In the genomic region with DNA sequence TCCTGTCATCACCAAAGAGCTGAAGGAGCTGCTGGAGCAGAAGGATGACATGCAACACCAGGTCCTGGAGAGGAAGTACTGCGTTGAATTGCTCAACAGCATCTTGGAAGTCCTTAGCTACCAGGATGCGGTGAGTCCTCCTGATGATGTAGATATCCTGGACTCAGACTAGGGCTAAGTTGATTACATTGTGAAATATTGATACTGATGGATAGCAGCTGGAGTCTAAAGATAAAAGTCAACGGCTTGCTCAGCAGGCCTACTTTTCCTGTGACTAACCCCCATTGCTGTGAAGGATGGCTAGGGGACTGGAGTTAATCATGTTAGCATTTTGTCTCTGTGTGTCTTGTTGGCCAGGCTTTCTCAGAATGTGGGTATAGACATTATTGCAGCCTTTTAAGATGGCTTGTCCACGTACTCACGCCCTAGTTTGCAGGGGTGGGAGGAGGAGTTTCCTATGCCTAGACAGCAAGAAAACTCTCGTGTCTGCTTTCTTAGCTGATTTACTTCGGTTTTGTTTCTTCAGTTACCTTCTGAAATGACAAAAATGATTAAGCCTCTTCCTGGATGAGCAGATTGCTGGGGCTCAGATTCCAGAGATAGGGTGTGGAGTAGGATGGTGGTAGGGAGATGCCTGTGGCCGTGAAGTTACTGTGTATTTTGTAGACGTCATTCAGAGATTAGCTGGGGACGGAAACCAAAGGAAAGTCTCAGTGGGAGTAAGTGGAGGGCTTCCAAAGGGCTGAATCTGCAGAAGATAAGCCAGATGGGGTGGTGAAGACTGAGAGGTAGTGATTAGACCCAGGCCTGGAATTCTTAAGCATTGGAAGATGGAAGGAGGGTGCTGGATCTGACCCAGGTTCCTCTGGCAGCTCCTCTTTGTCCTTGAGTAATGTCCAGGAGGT, we compare ENCODE assay signal across 10 cellular contexts.
DNase-seq lines count a peak whose midpoint lies in the region; FAIRE-seq and TF ChIP-seq lines count a peak whose summit lies in the region.
"Had no signal": no experiment of that assay in that cellular context is flagged by ENCODE, and none has a peak within 500 bp of the region (broad histone marks: within the 10 kb centered on the region; RNA-seq: fewer than 3 reads in every experiment).

No MANE protein-coding gene starts in this region.

- no peaks in the 10 kb centered on the region for H3K27me3 Mint-ChIP-seq in activated CD4-positive, alpha-beta T cell treated with anti-CD3 and anti-CD28 coated beads, Interleukin-2, amount 10 ng/mL, durations not matched to agents 7 days and 5 days

- H3K27ac Mint-ChIP-seq in activated CD4-positive, alpha-beta T cell treated with anti-CD3 and anti-CD28 coated beads, Interleukin-2, amount 10 ng/mL, durations not matched to agents 7 days and 5 days = no peak overlapping the region

- H3K4me3 ChIP-seq in BJ (ENCODE audit: low read depth, low read length) = 0 out of 2 replicates have a peak overlapping the region, but pooled peaks have one; percentile 4
- H3K4me3 ChIP-seq in bronchial epithelial cell (ENCODE audit: low read depth, low read length) = no peak overlapping the region

- no peak for FAIRE-seq in bronchial epithelial cell (lab: Jason Lieb, UNC)
- FAIRE-seq: keratinocyte had no signal

- no peaks in the 10 kb centered on the region for H3K9me3 Mint-ChIP-seq in activated CD4-positive, alpha-beta T cell treated with anti-CD3 and anti-CD28 coated beads, Interleukin-2, amount 10 ng/mL, durations not matched to agents 7 days and 5 days

- H3K4me3 Mint-ChIP-seq in activated CD4-positive, alpha-beta T cell treated with anti-CD3 and anti-CD28 coated beads, Interleukin-2, amount 10 ng/mL, durations not matched to agents 7 days and 5 days = no peak overlapping the region

- H3K36me3 ChIP-seq in BJ (ENCODE audit: control insufficient read depth, insufficient read depth, low read length) (no peaks in the 10 kb centered on the region), bronchial epithelial cell (ENCODE audit: control insufficient read depth, insufficient read depth, low read length) (no peaks in the 10 kb centered on the region)

- H3K4me1 Mint-ChIP-seq in activated CD4-positive, alpha-beta T cell treated with anti-CD3 and anti-CD28 coated beads, Interleukin-2, amount 10 ng/mL, durations not matched to agents 7 days and 5 days = peaks cover 30% of the 10 kb centered on the region

- TF ChIP-seq CTCF in BJ (IDR thresholded peaks at IDR 0.05; ENCODE audit: insufficient read depth, low read depth, low read length) (no peak), bronchial epithelial cell (IDR thresholded peaks at IDR 0.05; ENCODE audit: insufficient read depth, low read length, severe bottlenecking) (no peak)

- POLR2A ChIA-PET in BJ (lab: Charles Lee) = no interaction called here
- POLR2A ChIA-PET in activated CD4-positive, alpha-beta T cell treated with anti-CD3 and anti-CD28 coated beads, Interleukin-2, amount 10 ng/mL, durations not matched to agents 7 days and 5 days (lab: Charles Lee) = no interaction called here

- peaks cover 65% of the 10 kb centered on the region for H3K36me3 Mint-ChIP-seq in activated CD4-positive, alpha-beta T cell treated with anti-CD3 and anti-CD28 coated beads, Interleukin-2, amount 10 ng/mL, durations not matched to agents 7 days and 5 days (ENCODE audit: low read depth)

- DNase-seq in BJ (ENCODE audit: low read depth) = peak; percentile 89
- peak; percentile 52 for DNase-seq in NCI-H460 (ENCODE audit: extremely low read depth, low read depth)
- DNase-seq in bronchial epithelial cell (ENCODE audit: low read depth) = peak; percentile 79
- peak; percentile 60 for DNase-seq in myocyte (ENCODE audit: low read depth)
- no peak for DNase-seq in RKO (ENCODE audit: low spot score)
- no peak for DNase-seq in NCI-H2196 treated with DMSO at 0.1 percent for 48 hours (lab: John Stamatoyannopoulos, UW; ENCODE audit: unreplicated experiment)
- no peak for DNase-seq in NCI-H524 (lab: John Stamatoyannopoulos, UW)
- no peak for DNase-seq in activated CD4-positive, alpha-beta T cell treated with anti-CD3 and anti-CD28 coated beads, Interleukin-2, amount 10 ng/mL, durations not matched to agents 7 days and 5 days
- DNase-seq: activated effector memory CD4-positive, alpha-beta T cell treated with anti-CD3 and anti-CD28 coated beads, Interleukin-2, amount 50 U/mL, for 16 hours had no signal

- CTCF ChIA-PET in BJ (lab: Yijun Ruan, JAX) = interaction anchor here (1.0 to 2.7 kb wide), 3 partner anchors 15 to 177 kb away, joined by 3 to 10 read pairs (median 9); a partner anchor contains a TSS
- CTCF ChIA-PET in activated CD4-positive, alpha-beta T cell treated with anti-CD3 and anti-CD28 coated beads, Interleukin-2, amount 10 ng/mL, durations not matched to agents 7 days and 5 days (lab: Charles Lee) = interaction anchor here (0.6 to 3.0 kb wide), 3 partner anchors 25 to 1624 kb away, joined by 3 to 11 read pairs (median 3); no protein-coding TSS in a partner anchor

- H3K27me3 ChIP-seq in BJ (ENCODE audit: control insufficient read depth, insufficient read depth, low read length) (no peaks in the 10 kb centered on the region), bronchial epithelial cell (ENCODE audit: control insufficient read depth, insufficient read depth, low read length) (no peaks in the 10 kb centered on the region)

Comparison
In these comparisons a context has a peak if more than half of its experiments do, and no peak if none do; other contexts are left out.
1. DNase-seq: peak in BJ (single experiment), NCI-H460 (single experiment), bronchial epithelial cell (single experiment) and myocyte (single experiment); none in RKO (single experiment), NCI-H2196 treated with DMSO at 0.1 percent for 48 hours (single experiment), NCI-H524 (0 of 2) and activated CD4-positive, alpha-beta T cell treated with anti-CD3 and anti-CD28 coated beads, Interleukin-2, amount 10 ng/mL, durations not matched to agents 7 days and 5 days (single experiment).